In the genomic region with DNA sequence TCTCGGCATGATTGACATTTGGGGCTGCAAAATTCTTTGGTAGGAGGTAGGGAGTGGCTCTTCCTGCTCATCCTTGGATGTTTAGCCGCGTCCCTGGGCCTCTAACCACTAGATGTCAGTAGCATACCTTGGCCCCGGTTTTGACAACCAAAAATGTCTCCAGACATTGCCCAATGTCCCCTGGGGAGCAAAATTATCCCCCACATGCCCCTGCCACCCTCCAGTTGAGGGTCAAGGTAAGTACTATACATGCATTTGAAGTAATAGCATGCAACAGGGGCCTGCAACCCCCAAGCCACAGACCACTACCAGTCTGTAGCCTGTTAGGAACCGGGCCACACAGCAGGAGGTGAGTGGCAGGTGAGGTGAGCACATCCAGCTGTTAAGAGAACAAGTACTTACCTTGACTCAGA, we compare ENCODE assay signal across 11 cellular contexts. TPM values are rescaled to one million over a fixed set of nuclear protein-coding genes. Genes with fewer than 3 reads are reported as not detected.
DNase-seq lines count a peak whose midpoint lies in the region; ATAC-seq and TF ChIP-seq lines count a peak whose summit lies in the region.
"Had no signal": no experiment of that assay in that cellular context is flagged by ENCODE, and none has a peak within 500 bp of the region (broad histone marks: within the 10 kb centered on the region; RNA-seq: fewer than 3 reads in every experiment).

No MANE protein-coding gene starts in this region.

- H3K18ac ChIP-seq in mesenchymal stem cell (ENCODE audit: low read depth in 1 of 2, low read length in 2 of 2): no peak overlapping the region

- no peaks in the 10 kb centered on the region for H3K4me1 Mint-ChIP-seq in neural crest cell

- H3K4me1 ChIP-seq in Loucy (ENCODE audit: insufficient read depth, low read length, poor library complexity, severe bottlenecking) (no peaks in the 10 kb centered on the region), colonic mucosa (no peaks in the 10 kb centered on the region), mesenchymal stem cell (ENCODE audit: control insufficient read depth, insufficient read depth, low read depth, low read length) (no peaks in the 10 kb centered on the region)
- H3K4me1 ChIP-seq: BLaER1 had no signal

- no peak for ATAC-seq in HG03095 (IDR thresholded peaks at IDR 0.05; ENCODE audit: unreplicated experiment)

- no peak overlapping the region for H3K4ac ChIP-seq in mesenchymal stem cell (ENCODE audit: low read depth in 1 of 2, low read length in 2 of 2)

- no peaks in the 10 kb centered on the region for H3F3A ChIP-seq in Loucy (ENCODE audit: low read depth)

- H3K27ac ChIP-seq in colonic mucosa (no peak overlapping the region), mesenchymal stem cell (ENCODE audit: low read length, poor library complexity, severe bottlenecking) (no peak overlapping the region)
- H3K27ac ChIP-seq: BLaER1 had no signal

- no peaks in the 10 kb centered on the region for H3K27me3 ChIP-seq in Loucy (ENCODE audit: insufficient read depth, low read length, poor library complexity, severe bottlenecking)
- no peaks in the 10 kb centered on the region for H3K27me3 ChIP-seq in colonic mucosa
- H3K27me3 ChIP-seq in mesenchymal stem cell (ENCODE audit: control insufficient read depth in 1 of 2, insufficient read depth in 1 of 2, low read length in 2 of 2): peaks cover 6 to 54% of the 10 kb centered on the region in 2 experiments
- H3K27me3 ChIP-seq: BLaER1 had no signal

- H4K8ac ChIP-seq in mesenchymal stem cell (ENCODE audit: low read length): no peak overlapping the region

- intact Hi-C loops in colonic mucosa (cut with DNase I): no loop called here

- H2AK5ac ChIP-seq in mesenchymal stem cell (ENCODE audit: low read length, severe bottlenecking): no peak overlapping the region

- TF ChIP-seq CTCF in Loucy (conservative IDR thresholded peaks at IDR 0.05; ENCODE audit: low read length) (peak; percentile 47), colonic mucosa (IDR thresholded peaks at IDR 0.05) (no peak), neural crest cell (conservative IDR thresholded peaks at IDR 0.05) (peak; percentile 52)

- H3K9me3 ChIP-seq in Loucy (ENCODE audit: insufficient read depth, low read depth, low read length) (no peaks in the 10 kb centered on the region), colonic mucosa (no peaks in the 10 kb centered on the region), mesenchymal stem cell (ENCODE audit: control insufficient read depth, low read length) (no peaks in the 10 kb centered on the region)
- H3K9me3 ChIP-seq: BLaER1 had no signal

- no peak overlapping the region for H2BK12ac ChIP-seq in mesenchymal stem cell (ENCODE audit: low read length in 2 of 2)

- H3K4me3 Mint-ChIP-seq in neural crest cell: no peak overlapping the region

- H3K27ac Mint-ChIP-seq in neural crest cell (ENCODE audit: unreplicated experiment): no peak overlapping the region
- H3K27ac Mint-ChIP-seq: activated T-helper 2 cell treated with anti-CD3 and anti-CD28 coated beads, Interferon-gamma antibody, Interleukin-2, Interleukin-4, amounts not matched to agents 10 μg/mL and 5 μg/mL and 100 μg/mL, durations not matched to agents 14 hours and 24 hours and 36 hours had no signal

- H3K14ac ChIP-seq in mesenchymal stem cell (ENCODE audit: low read length in 2 of 2): no peak overlapping the region

- H3K79me1 ChIP-seq in mesenchymal stem cell (replicated peaks; ENCODE audit: low read length, poor library complexity, severe bottlenecking): no peaks in the 10 kb centered on the region

- H2AFZ ChIP-seq in Loucy (ENCODE audit: low read length) (no peak overlapping the region), mesenchymal stem cell (ENCODE audit: low read depth, low read length) (no peak overlapping the region)

- H3K9ac ChIP-seq in Loucy (ENCODE audit: low read depth, low read length, poor library complexity, severe bottlenecking) (no peak overlapping the region), colonic mucosa (ENCODE audit: low read depth in 2 of 2, low read length in 2 of 2) (no peak overlapping the region), mesenchymal stem cell (ENCODE audit: low read length) (no peak overlapping the region)
- H3K9ac ChIP-seq: BLaER1 had no signal

- no peak overlapping the region for H2BK15ac ChIP-seq in mesenchymal stem cell (ENCODE audit: low read depth, poor library complexity, severe bottlenecking)

- H3K79me2 ChIP-seq in Loucy (ENCODE audit: insufficient read depth, low read length): no peaks in the 10 kb centered on the region

- no peak overlapping the region for H4K91ac ChIP-seq in mesenchymal stem cell (ENCODE audit: low read length)

- H3K23ac ChIP-seq in mesenchymal stem cell (ENCODE audit: low read length in 2 of 2): no peak overlapping the region

- no peaks in the 10 kb centered on the region for H3K36me3 Mint-ChIP-seq in neural crest cell (ENCODE audit: low read depth)

- no peak overlapping the region for H3K4me3 ChIP-seq in Loucy (ENCODE audit: low read length, poor library complexity, severe bottlenecking)
- H3K4me3 ChIP-seq in colonic mucosa: no peak overlapping the region
- no peak overlapping the region for H3K4me3 ChIP-seq in mesenchymal stem cell (ENCODE audit: insufficient read depth in 1 of 2, low read depth in 1 of 2, low read length in 2 of 2)
- H3K4me3 ChIP-seq: BLaER1 had no signal

- no CpG with 5 or more reads among the region's 5 CpGs for WGBS in mesenchymal stem cell

- no peak overlapping the region for H2BK120ac ChIP-seq in mesenchymal stem cell (ENCODE audit: low read depth, low read length)

- H3K9me2 ChIP-seq in Loucy (replicated peaks; ENCODE audit: low read depth, low read length): no peaks in the 10 kb centered on the region

- H4K20me1 ChIP-seq in Loucy (ENCODE audit: insufficient read depth, low read length, poor library complexity, severe bottlenecking): no peaks in the 10 kb centered on the region
- H4K20me1 ChIP-seq: BLaER1 had no signal

- H3K9me3 Mint-ChIP-seq in neural crest cell: no peaks in the 10 kb centered on the region
- H3K9me3 Mint-ChIP-seq: activated T-helper 2 cell treated with anti-CD3 and anti-CD28 coated beads, Interferon-gamma antibody, Interleukin-2, Interleukin-4, amounts not matched to agents 10 μg/mL and 5 μg/mL and 100 μg/mL, durations not matched to agents 14 hours and 24 hours and 36 hours had no signal

- no peak overlapping the region for H2BK5ac ChIP-seq in mesenchymal stem cell (ENCODE audit: low read depth, low read length, poor library complexity, severe bottlenecking)

- no peaks in the 10 kb centered on the region for H3K27me3 Mint-ChIP-seq in neural crest cell (ENCODE audit: low read depth)

- DNase-seq in NCI-H2227 (lab: John Stamatoyannopoulos, UW; ENCODE audit: unreplicated experiment) (peak; percentile 17), NCI-H2227 treated with DMSO at 0.1 percent for 48 hours (lab: John Stamatoyannopoulos, UW) (no peak), colonic mucosa (peak; percentile 24), neural crest cell (ENCODE audit: low read depth, low spot score) (peak; percentile 6), CD1c-positive myeloid dendritic cell (ENCODE audit: extremely low spot score) (no peak), mesenchymal stem cell (no peak)
- DNase-seq: NCI-H446 had no signal

- no peak overlapping the region for H3K4me2 ChIP-seq in Loucy (ENCODE audit: low read depth, low read length, poor library complexity, severe bottlenecking)
- no peak overlapping the region for H3K4me2 ChIP-seq in mesenchymal stem cell (ENCODE audit: low read length, poor library complexity, severe bottlenecking)
- H3K4me2 ChIP-seq: BLaER1 had no signal

- no peaks in the 10 kb centered on the region for H3K36me3 ChIP-seq in Loucy (ENCODE audit: insufficient read depth, low read length)
- no peaks in the 10 kb centered on the region for H3K36me3 ChIP-seq in colonic mucosa
- no peaks in the 10 kb centered on the region for H3K36me3 ChIP-seq in mesenchymal stem cell (ENCODE audit: control insufficient read depth in 1 of 2, insufficient read depth in 2 of 2, low read depth in 1 of 2, low read length in 2 of 2)
- H3K36me3 ChIP-seq: BLaER1 had no signal

RNA-seq across cellular contexts. Expression of gene KIAA1210, which starts 17.6 kb away (rescaled TPM):
- total RNA-seq in colonic mucosa (not detected), neural crest cell (not detected in 2 replicates)
- polyA plus RNA-seq in mesenchymal stem cell (2013, experiment 1 of 2): under 0.01 TPM
- not detected for polyA plus RNA-seq in mesenchymal stem cell (2013, experiment 2 of 2)
- total RNA-seq: activated T-helper 2 cell treated with anti-CD3 and anti-CD28 coated beads, Interferon-gamma antibody, Interleukin-2, Interleukin-4, amounts not matched to agents 10 μg/mL and 5 μg/mL and 100 μg/mL, durations not matched to agents 14 hours and 24 hours and 36 hours had no signal

Comparison
In these comparisons a context has a peak if more than half of its experiments do, and no peak if none do; other contexts are left out.
1. DNase-seq: peak in NCI-H2227 (single experiment), colonic mucosa (single experiment) and neural crest cell (single experiment); none in NCI-H2227 treated with DMSO at 0.1 percent for 48 hours (single experiment), CD1c-positive myeloid dendritic cell (single experiment) and mesenchymal stem cell (single experiment).